ENCODE assay signal across 27 cellular contexts in genomic region chr2:237293966-237294365, GRCh38.
A peak's percentile ranks its signal among the peaks of the same experiment; 100 is the strongest.
DNase-seq lines count a peak whose midpoint lies in the region; ATAC-seq and TF ChIP-seq lines count a peak whose summit lies in the region.
"Had no signal": no experiment of that assay in that cellular context is flagged by ENCODE, and none has a peak within 500 bp of the region (broad histone marks: within the 10 kb centered on the region; RNA-seq: fewer than 3 reads in every experiment).

No MANE protein-coding gene starts in this region.

- H3K4me1 ChIP-seq in Panc1 (ENCODE audit: control insufficient read depth, insufficient read depth, low read length) (peaks cover 32% of the 10 kb centered on the region), gastroesophageal sphincter (peaks cover 11 to 91% (median 15%) of the 10 kb centered on the region in 3 donors), sigmoid colon (peaks cover 0 to 85% (median 75%) of the 10 kb centered on the region in 4 donors), foreskin keratinocyte (peaks cover 21% of the 10 kb centered on the region)

- no peak for TF ChIP-seq EP300 in gastroesophageal sphincter (IDR thresholded peaks at IDR 0.05)
- TF ChIP-seq EP300 in sigmoid colon (IDR thresholded peaks at IDR 0.05), result no peak

- H3K27ac ChIP-seq in Panc1 (ENCODE audit: low read length) (peak overlapping the region; percentile 82), gastroesophageal sphincter (peak overlapping the region in 3 of 4 donors; percentile 43 to 88 (median 85)), sigmoid colon (peak overlapping the region; percentile 25 to 90 (median 86)), foreskin keratinocyte (no peak overlapping the region)
- H3K27ac ChIP-seq: dorsolateral prefrontal cortex had no signal

- H3K4me3 ChIP-seq in Panc1 (ENCODE audit: low read depth in 2 of 2, low read length in 2 of 2) (no peak overlapping the region), gastroesophageal sphincter (no peak overlapping the region), sigmoid colon (no peak overlapping the region)
- H3K4me3 ChIP-seq: ascending aorta, dorsolateral prefrontal cortex had no signal

- H3K36me3 ChIP-seq in Panc1 (ENCODE audit: control insufficient read depth, insufficient read depth, low read length) (no peaks in the 10 kb centered on the region), gastroesophageal sphincter (no peaks in the 10 kb centered on the region), sigmoid colon (no peaks in the 10 kb centered on the region)
- H3K36me3 ChIP-seq: ascending aorta had no signal

- DNase-seq in EH (ENCODE audit: low read depth) (peak; percentile 63), Panc1 (ENCODE audit: low read depth, low spot score) (no peak), sigmoid colon (no peak), KG1 (lab: John Stamatoyannopoulos, UW) (no peak), foreskin keratinocyte (no peak), foreskin melanocyte (no peak)
- DNase-seq: activated CD4-positive, CD25-positive, alpha-beta regulatory T cell treated with anti-CD3 and anti-CD28 coated beads, Interleukin-2, amount 50 U/mL, for 72 hours; activated CD8-positive, alpha-beta T cell treated with anti-CD3 and anti-CD28 coated beads for 36 hours; DND-41; dorsolateral prefrontal cortex; H9; KBM-7; MM.1S; naive thymus-derived CD4-positive, alpha-beta T cell; NCI-H1417; NCI-H2029 treated with DMSO at 0.1 percent for 48 hours; NCI-H226; NCI-H774; retina; stimulated activated CD4-positive, alpha-beta T cell treated with anti-CD3 and anti-CD28 coated beads, Interleukin-4, amount 100 ng/mL, for 1 hour; substantia nigra; T-helper 2 cell had no signal

- H3K27me3 ChIP-seq in Panc1 (ENCODE audit: control insufficient read depth, insufficient read depth, low read length) (no peaks in the 10 kb centered on the region), gastroesophageal sphincter (no peaks in the 10 kb centered on the region), sigmoid colon (no peaks in the 10 kb centered on the region), foreskin keratinocyte (no peaks in the 10 kb centered on the region)
- H3K27me3 ChIP-seq: ascending aorta had no signal

- ATAC-seq in Panc1 (no peak), gastroesophageal sphincter (no peak), foreskin keratinocyte (no peak), HG03442 (IDR thresholded peaks at IDR 0.05; ENCODE audit: unreplicated experiment) (no peak)
- ATAC-seq: activated CD8-positive, alpha-beta T cell treated with anti-CD3 and anti-CD28 coated beads for 36 hours; activated naive CD4-positive, alpha-beta T cell treated with anti-CD3 and anti-CD28 coated beads, Interleukin-2, amount 50 U/mL, for 72 hours; left lobe of liver; naive thymus-derived CD4-positive, alpha-beta T cell had no signal

- H3K9me3 ChIP-seq in Panc1 (ENCODE audit: control insufficient read depth, insufficient read depth, low read depth, low read length), result no peaks in the 10 kb centered on the region
- no peaks in the 10 kb centered on the region for H3K9me3 ChIP-seq in gastroesophageal sphincter
- H3K9me3 ChIP-seq in sigmoid colon, result no peaks in the 10 kb centered on the region

- BruUV-seq in Panc1 (replicated peaks; lab: Mats Ljungman, UMichigan), result no TSS peak

- TF ChIP-seq CTCF in Panc1 (IDR thresholded peaks at IDR 0.05), result no peak
- no peak for TF ChIP-seq CTCF in gastroesophageal sphincter (IDR thresholded peaks at IDR 0.05)
- no peak for TF ChIP-seq CTCF in sigmoid colon (IDR thresholded peaks at IDR 0.05)
- no peak for TF ChIP-seq CTCF in foreskin keratinocyte (conservative IDR thresholded peaks at IDR 0.05)

- 25 to 29% methylated on average over 1 of the region's 1 CpG for WGBS in gastroesophageal sphincter (ENCODE audit: low coverage in 1 of 2), 2 donors
- 62 to 66% methylated on average over 1 of the region's 1 CpG for WGBS in sigmoid colon, 2 donors

- in situ Hi-C loops in Panc1 (cut with HindIII; ENCODE audit: low pct_unique_long_range_greater_than_20kb, low sequenced_read_pairs), result no loop called here

- TF ChIP-seq POLR2A in gastroesophageal sphincter (IDR thresholded peaks at IDR 0.05) (no peak), sigmoid colon (IDR thresholded peaks at IDR 0.05) (no peak)

- POLR2A ChIA-PET in Panc1 (lab: Charles Lee), result no interaction called here

- CTCF ChIA-PET in Panc1 (lab: Charles Lee), result interaction anchor here (0.6 kb wide), 1 partner anchor 160 kb away, joined by 3 read pairs; no protein-coding TSS in a partner anchor

- intact Hi-C loops in Panc1 (cut with micrococcal nuclease; ENCODE audit: unreplicated experiment) (no loop called here), sigmoid colon (cut with DNase I) (loop anchor here (5.0 kb wide), 1 partner anchor 167 kb away; no protein-coding TSS in a partner anchor)
